In genomic region chr14:50762931-50763300, GRCh38 we compare ENCODE assay signal across 11 cellular contexts.
DNase-seq lines count a peak whose midpoint lies in the region; ATAC-seq and TF ChIP-seq lines count a peak whose summit lies in the region.
"Had no signal": no experiment of that assay in that cellular context is flagged by ENCODE, and none has a peak within 500 bp of the region (broad histone marks: within the 10 kb centered on the region; RNA-seq: fewer than 3 reads in every experiment).

No MANE protein-coding gene starts in this region.

- intact Hi-C loops in IMR-90 (cut with micrococcal nuclease), result no loop called here

- H3K36me3 ChIP-seq in IMR-90 (ENCODE audit: control insufficient read depth, insufficient read depth, low read length), result peaks cover 37% of the 10 kb centered on the region

- peaks cover 14% of the 10 kb centered on the region for H3K4me1 ChIP-seq in IMR-90 (ENCODE audit: control insufficient read depth, insufficient read depth, low read length)

- no CpG with 5 or more reads among the region's 3 CpGs for WGBS in IMR-90 (ENCODE audit: extremely low coverage in 2 of 2, insufficient read length in 1 of 2), 2 experiments

- H2AK9ac ChIP-seq in IMR-90 (replicated peaks; ENCODE audit: low read depth, low read length, poor library complexity), result no peak overlapping the region

- H3K27ac ChIP-seq in IMR-90 (ENCODE audit: insufficient read depth, low read length) (no peak overlapping the region), caudate nucleus (ENCODE audit: low read depth, low read length) (peak overlapping the region; percentile 82), skin epidermis (peak overlapping the region in 16 of 21 experiments; percentile 1 to 90 (median 56))

- peak overlapping the region; percentile 70; the same call in 1 of the 2 replicates for H3K18ac ChIP-seq in IMR-90 (ENCODE audit: low read depth, low read length)

- H3K27me3 ChIP-seq in IMR-90 (ENCODE audit: control insufficient read depth, insufficient read depth, low read length), result no peaks in the 10 kb centered on the region

- H3K56ac ChIP-seq in IMR-90 (ENCODE audit: extremely low read depth, insufficient read depth, low read length), result no peak overlapping the region

- peak overlapping the region; percentile 1; the same call in 1 of the 2 replicates for H2BK120ac ChIP-seq in IMR-90 (ENCODE audit: low read depth, low read length)

- H2BK5ac ChIP-seq in IMR-90 (ENCODE audit: low read depth, low read length, poor library complexity, severe bottlenecking), result peak overlapping the region; percentile 58

- TF ChIP-seq POLR2A in IMR-90 (IDR thresholded peaks at IDR 0.05; ENCODE audit: low read depth, low read length), result no peak

- H3K14ac ChIP-seq in IMR-90 (replicated peaks; ENCODE audit: low read depth, low read length), result 0 out of 2 replicates have a peak overlapping the region, but pooled peaks have one; percentile 2

- no peaks in the 10 kb centered on the region for H3K9me3 ChIP-seq in IMR-90 (ENCODE audit: control insufficient read depth, insufficient read depth, low read length)

- H4K8ac ChIP-seq in IMR-90 (ENCODE audit: low read depth in 2 of 2, low read length in 2 of 2), result no peak overlapping the region

- DNase-seq in IMR-90 (no peak), caudate nucleus (lab: John Stamatoyannopoulos, UW) (peak in 1 of 61 donors; percentile 28), HEK293T (ENCODE audit: extremely low spot score) (no peak)
- DNase-seq in activated T-cell treated with anti-CD3 and anti-CD28 coated beads, Interleukin-2, amount 50 U/mL, for 1 hour, result no peak
- DNase-seq: activated T-cell treated with anti-CD3 and anti-CD28 coated beads, Interleukin-2, amount 50 U/mL, for 4 hours; CD4-positive, CD25-positive, alpha-beta regulatory T cell; NCI-H1105; NCI-H446 had no signal

- peak overlapping the region; percentile 64; the same call in 1 of the 2 replicates for H3K4me2 ChIP-seq in IMR-90 (ENCODE audit: low read depth, low read length)

- H3K9ac ChIP-seq in IMR-90 (ENCODE audit: low read depth, low read length), result no peak overlapping the region

- no TSS peak for BruUV-seq in IMR-90 (replicated peaks; lab: Mats Ljungman, UMichigan)

- H3K4me3 ChIP-seq in IMR-90 (ENCODE audit: insufficient read depth, low read depth, low read length) (no peak overlapping the region), skin epidermis (no peak overlapping the region)

- 0 out of 2 replicates have a peak overlapping the region, but pooled peaks have one; percentile 1 for H4K91ac ChIP-seq in IMR-90 (ENCODE audit: insufficient read depth, low read depth, low read length)

- no peak overlapping the region for H2BK15ac ChIP-seq in IMR-90 (ENCODE audit: low read depth, low read length)

- H2AFZ ChIP-seq in IMR-90 (replicated peaks; ENCODE audit: low read length, poor library complexity), result no peak overlapping the region

- peaks cover 18% of the 10 kb centered on the region for H3K9me1 ChIP-seq in IMR-90 (ENCODE audit: insufficient read depth, low read length)

- TF ChIP-seq CTCF in IMR-90 (conservative IDR thresholded peaks at IDR 0.05; ENCODE audit: low read depth, low read length), result no peak

- peak overlapping the region; percentile 10; the same call in 1 of the 2 replicates for H2AK5ac ChIP-seq in IMR-90 (ENCODE audit: low read depth, low read length)

- peaks cover 0 to 33% of the 10 kb centered on the region in 2 experiments; a peak in 3 of 4 replicates for H3K79me1 ChIP-seq in IMR-90 (ENCODE audit: low read depth in 1 of 2, low read length in 2 of 2)

- CTCF ChIA-PET in IMR-90 (lab: Yijun Ruan, JAX) (interaction anchor here (0.6 to 2.2 kb wide), 6 partner anchors 10 to 144 kb away, joined by 3 to 10 read pairs (median 4); no protein-coding TSS in a partner anchor), HEK293T (lab: Yijun Ruan, JAX) (interaction anchor here (0.6 to 1.5 kb wide), 5 partner anchors 9 to 163 kb away, joined by 3 to 10 read pairs (median 3); no protein-coding TSS in a partner anchor)

- ATAC-seq in GM19023 (IDR thresholded peaks at IDR 0.05; ENCODE audit: unreplicated experiment), result peak; percentile 22
- ATAC-seq in IMR-90 (ENCODE audit: low read depth), result no peak; the same call in 1 of the 2 replicates
- ATAC-seq in GM18907 (IDR thresholded peaks at IDR 0.05; ENCODE audit: unreplicated experiment), result no peak

- peak overlapping the region; percentile 48; the same call in 1 of the 2 replicates for H4K5ac ChIP-seq in IMR-90 (ENCODE audit: low read depth, low read length)

- H3K23ac ChIP-seq in IMR-90 (ENCODE audit: low read depth, low read length), result no peak overlapping the region

- POLR2A ChIA-PET in IMR-90 (lab: Charles Lee; ENCODE audit: unreplicated experiment), result interaction anchor here (0.6 kb wide), 1 partner anchor 183 kb away, joined by 10 read pairs; no protein-coding TSS in a partner anchor
- POLR2A ChIA-PET in HEK293T (lab: Yijun Ruan, JAX), result interaction anchor here (1.1 kb wide), 1 partner anchor 95 kb away, joined by 3 read pairs; the partner anchor contains the start of gene SAV1

- dilution Hi-C loops in IMR-90 (cut with HindIII; ENCODE audit: low sequenced_read_pairs, unreplicated experiment), result no loop called here

- peak overlapping the region; percentile 3 for H3K4ac ChIP-seq in IMR-90 (ENCODE audit: low read depth, low read length)

- in situ Hi-C loops in IMR-90 (cut with MboI; ENCODE audit: low sequenced_read_pairs), result no loop called here

- 0 out of 2 replicates have a peak overlapping the region, but pooled peaks have one; percentile 0 for H2BK20ac ChIP-seq in IMR-90 (ENCODE audit: low read depth, low read length)

- H4K20me1 ChIP-seq in IMR-90 (ENCODE audit: insufficient read depth, low read length), result no peaks in the 10 kb centered on the region

- TF ChIP-seq RAD21 in IMR-90 (IDR thresholded peaks at IDR 0.05; ENCODE audit: low read length), result no peak

TF ChIP-seq in IMR-90, 13 proteins besides CTCF, POLR2A, EP300 and RAD21:
- no peak for TF ChIP-seq BHLHE40 (IDR thresholded peaks at IDR 0.05; ENCODE audit: low read depth, low read length)
- TF ChIP-seq NFE2L2 (IDR thresholded peaks at IDR 0.05; ENCODE audit: low read depth, low read length), result no peak
- no peak for TF ChIP-seq RFX5 (IDR thresholded peaks at IDR 0.05; ENCODE audit: low read depth, low read length)
- TF ChIP-seq MXI1 (IDR thresholded peaks at IDR 0.05; ENCODE audit: borderline replicate concordance, low read depth, low read length), result no peak

TF ChIP-seq in HEK293T, 16 proteins besides CTCF, POLR2A, EP300 and RAD21:
- no peak for TF ChIP-seq CTBP1 (IDR thresholded peaks at IDR 0.05; ENCODE audit: borderline replicate concordance)
- no peak for TF ChIP-seq L3MBTL2 (conservative IDR thresholded peaks at IDR 0.05)
- TF ChIP-seq ARNT (IDR thresholded peaks at IDR 0.05), result no peak
- TF ChIP-seq TARDBP (IDR thresholded peaks at IDR 0.05), result no peak
- TF ChIP-seq ZNF384 (IDR thresholded peaks at IDR 0.05), result no peak
- TF ChIP-seq LEF1 (IDR thresholded peaks at IDR 0.05; ENCODE audit: borderline replicate concordance), result no peak
- no peak for TF ChIP-seq FOXK2 (IDR thresholded peaks at IDR 0.05)
- no peak for TF ChIP-seq SUZ12 (IDR thresholded peaks at IDR 0.05)
- TF ChIP-seq FOXM1 (IDR thresholded peaks at IDR 0.05; ENCODE audit: borderline replicate concordance), result no peak
- TF ChIP-seq SP1 (IDR thresholded peaks at IDR 0.05), result no peak
- no peak for TF ChIP-seq ELF4 (IDR thresholded peaks at IDR 0.05)
- TF ChIP-seq NFRKB (IDR thresholded peaks at IDR 0.05), result no peak
- TF ChIP-seq HDGF (IDR thresholded peaks at IDR 0.05; ENCODE audit: borderline replicate concordance), result no peak
- TF ChIP-seq FOXA1 (IDR thresholded peaks at IDR 0.05), result no peak
- no peak for TF ChIP-seq BHLHE40 (IDR thresholded peaks at IDR 0.05; ENCODE audit: borderline replicate concordance)
